10 cellular contexts compared by ENCODE assay signal in genomic region chrX:1027133-1027532, GRCh38.
DNase-seq lines count a peak whose midpoint lies in the region; ATAC-seq and TF ChIP-seq lines count a peak whose summit lies in the region.
"Had no signal": no experiment of that assay in that cellular context is flagged by ENCODE, and none has a peak within 500 bp of the region (broad histone marks: within the 10 kb centered on the region; RNA-seq: fewer than 3 reads in every experiment).

No MANE protein-coding gene starts in this region.

- no peaks in the 10 kb centered on the region for H3K27me3 ChIP-seq in tibial artery
- H3K27me3 ChIP-seq in effector memory CD4-positive, alpha-beta T cell (replicated peaks; ENCODE audit: control insufficient read depth, insufficient read depth, low read length, poor library complexity, severe bottlenecking): no peaks in the 10 kb centered on the region

- DNase-seq in RPMI8226: peak; percentile 66
- DNase-seq in natural killer cell: no peak
- no peak for DNase-seq in tibial artery
- DNase-seq in effector memory CD4-positive, alpha-beta T cell: no peak
- DNase-seq: amniotic stem cell, NCI-H1092 treated with DMSO at 0.1 percent for 48 hours had no signal

- no peak overlapping the region for H3K27ac Mint-ChIP-seq in natural killer cell
- H3K27ac Mint-ChIP-seq: nephron had no signal

- H3K4me1 ChIP-seq in tibial artery: no peaks in the 10 kb centered on the region
- H3K4me1 ChIP-seq in effector memory CD4-positive, alpha-beta T cell (ENCODE audit: control insufficient read depth, insufficient read depth, low read length, poor library complexity, severe bottlenecking): no peaks in the 10 kb centered on the region

- no peaks in the 10 kb centered on the region for H3K9me3 ChIP-seq in tibial artery
- H3K9me3 ChIP-seq in effector memory CD4-positive, alpha-beta T cell (ENCODE audit: control insufficient read depth, low read length): no peaks in the 10 kb centered on the region

- H3K4me3 ChIP-seq in tibial artery: no peak overlapping the region
- no peak overlapping the region for H3K4me3 ChIP-seq in effector memory CD4-positive, alpha-beta T cell (ENCODE audit: insufficient read depth, low read depth, low read length, poor library complexity, severe bottlenecking)

- H3K27ac ChIP-seq in tibial artery: no peak overlapping the region
- no peak overlapping the region for H3K27ac ChIP-seq in effector memory CD4-positive, alpha-beta T cell (ENCODE audit: insufficient read depth, low read length, poor library complexity, severe bottlenecking)

- ATAC-seq in GM18511 (IDR thresholded peaks at IDR 0.05; ENCODE audit: unreplicated experiment) (peak; percentile 59), HG02678 (IDR thresholded peaks at IDR 0.05; ENCODE audit: unreplicated experiment) (peak; percentile 28), natural killer cell (no peak), HG03469 (IDR thresholded peaks at IDR 0.05; ENCODE audit: unreplicated experiment) (no peak)

- TF ChIP-seq CTCF in natural killer cell (IDR thresholded peaks at IDR 0.05) (no peak), tibial artery (IDR thresholded peaks at IDR 0.05) (no peak)

- intact Hi-C loops in natural killer cell (cut with micrococcal nuclease): no loop called here
- intact Hi-C loops in tibial artery (cut with DNase I; ENCODE audit: low total_unique reads): no loop called here

- no peaks in the 10 kb centered on the region for H3K36me3 Mint-ChIP-seq in natural killer cell

- no peaks in the 10 kb centered on the region for H3K36me3 ChIP-seq in tibial artery
- no peaks in the 10 kb centered on the region for H3K36me3 ChIP-seq in effector memory CD4-positive, alpha-beta T cell (ENCODE audit: control insufficient read depth, insufficient read depth, low read length)

- H3K4me3 Mint-ChIP-seq in natural killer cell: peak overlapping the region; percentile 70
- H3K4me3 Mint-ChIP-seq: nephron had no signal

- H3K4me1 Mint-ChIP-seq in natural killer cell: peaks cover 17 to 19% of the 10 kb centered on the region in 2 donors

- H3K27me3 Mint-ChIP-seq in natural killer cell (ENCODE audit: low read depth in 2 of 2): peaks cover 7 to 13% of the 10 kb centered on the region in 2 donors

- no peaks in the 10 kb centered on the region for H3K9me3 Mint-ChIP-seq in natural killer cell

Comparison
In these comparisons a context has a peak if more than half of its experiments do, and no peak if none do; other contexts are left out.
1. ATAC-seq: peak in GM18511 (single experiment) and HG02678 (single experiment); none in natural killer cell (0 of 3) and HG03469 (single experiment).